1 cellular context compared by ENCODE assay signal in the genomic region with DNA sequence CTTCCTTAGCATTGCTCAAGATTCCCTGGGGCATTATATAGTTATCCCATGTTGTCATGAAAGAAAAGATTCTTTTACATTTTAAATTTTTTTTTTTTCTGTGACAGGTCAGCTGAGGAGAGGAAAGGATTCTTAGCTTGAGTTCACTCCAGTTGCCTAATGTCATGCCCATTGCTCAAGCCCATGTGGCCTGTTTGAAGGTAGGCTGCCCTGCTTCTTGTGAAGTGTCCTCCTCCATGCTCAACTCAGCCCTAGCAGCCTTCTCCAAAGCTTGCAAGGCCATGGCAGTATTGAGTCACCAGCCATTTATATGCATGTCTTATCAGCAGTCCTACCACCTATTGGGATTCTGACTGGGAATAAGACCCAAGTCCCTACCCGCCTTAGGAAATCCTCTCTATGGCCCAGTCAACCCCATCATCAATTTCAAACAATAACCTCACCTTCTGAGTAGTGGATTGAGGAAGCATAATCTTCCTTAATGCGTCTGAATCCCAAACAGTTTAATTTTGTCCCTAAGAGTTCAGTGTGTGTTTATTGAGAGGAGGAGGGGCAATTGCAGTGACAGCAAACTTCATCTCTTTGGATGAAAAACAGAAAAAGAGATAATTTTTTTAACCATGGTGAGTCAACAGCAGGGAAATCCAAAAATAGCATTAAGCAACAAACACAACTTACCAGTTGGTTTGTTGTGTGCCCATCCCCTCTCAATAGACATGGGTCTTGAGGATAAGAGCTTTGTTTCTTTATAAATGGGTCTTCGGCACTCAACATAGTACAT.
TF ChIP-seq lines count a peak whose summit lies in the region.

No MANE protein-coding gene starts in this region.

TF ChIP-seq in WTC11, 78 proteins besides CTCF, POLR2A, EP300 and RAD21 (continued from another document):
- TF ChIP-seq NR1H2 (CRISPR knock-in tag; IDR thresholded peaks at IDR 0.05): no peak
- TF ChIP-seq STAT6 (CRISPR knock-in tag; conservative IDR thresholded peaks at IDR 0.05; ENCODE audit: low read depth): no peak
- no peak for TF ChIP-seq MYBL2 (CRISPR knock-in tag; IDR thresholded peaks at IDR 0.05)
- no peak for TF ChIP-seq CREM (CRISPR knock-in tag; IDR thresholded peaks at IDR 0.05)
- TF ChIP-seq, protein P1, sequence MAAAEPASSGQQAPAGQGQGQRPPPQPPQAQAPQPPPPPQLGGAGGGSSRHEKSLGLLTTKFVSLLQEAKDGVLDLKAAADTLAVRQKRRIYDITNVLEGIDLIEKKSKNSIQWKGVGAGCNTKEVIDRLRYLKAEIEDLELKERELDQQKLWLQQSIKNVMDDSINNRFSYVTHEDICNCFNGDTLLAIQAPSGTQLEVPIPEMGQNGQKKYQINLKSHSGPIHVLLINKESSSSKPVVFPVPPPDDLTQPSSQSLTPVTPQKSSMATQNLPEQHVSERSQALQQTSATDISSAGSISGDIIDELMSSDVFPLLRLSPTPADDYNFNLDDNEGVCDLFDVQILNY (CRISPR knock-in tag; IDR thresholded peaks at IDR 0.05): no peak
